Comparison of ENCODE assay signal across 3 cellular contexts in genomic region chr7:98301693-98302470, GRCh38.
TF ChIP-seq lines count a peak whose summit lies in the region.

No MANE protein-coding gene starts in this region.

TF ChIP-seq in A549, 52 proteins besides CTCF, POLR2A, EP300 and RAD21:
- TF ChIP-seq MAFK (IDR thresholded peaks at IDR 0.05; ENCODE audit: partially characterized antibody) (peak; percentile 75), BCL3 (IDR thresholded peaks at IDR 0.05) (no peak), ZNF302 (CRISPR knock-in tag; IDR thresholded peaks at IDR 0.05) (no peak), CEBPB (IDR thresholded peaks at IDR 0.05) (no peak), BHLHE40 (IDR thresholded peaks at IDR 0.05; ENCODE audit: low read depth, low read length) (no peak), JUN (IDR thresholded peaks at IDR 0.05) (no peak), ELK1 (IDR thresholded peaks at IDR 0.05; ENCODE audit: low read depth, low read length) (no peak), PHF8 (IDR thresholded peaks at IDR 0.05; ENCODE audit: borderline replicate concordance, low read depth) (no peak), TP53 (CRISPR knock-in tag; IDR thresholded peaks at IDR 0.05) (no peak)

TF ChIP-seq in GM23338, 12 proteins besides CTCF, POLR2A, EP300 and RAD21 (continues in another document):
- no peak for TF ChIP-seq EZH2 (IDR thresholded peaks at IDR 0.05; ENCODE audit: low read depth, unreplicated experiment)
- TF ChIP-seq ETS1 (IDR thresholded peaks at IDR 0.05): no peak
- no peak for TF ChIP-seq POLR2AphosphoS5 (IDR thresholded peaks at IDR 0.05; ENCODE audit: low read depth)
- TF ChIP-seq STAT1 (IDR thresholded peaks at IDR 0.05; ENCODE audit: unreplicated experiment): no peak
- TF ChIP-seq NANOG (IDR thresholded peaks at IDR 0.05; ENCODE audit: borderline replicate concordance): no peak
- TF ChIP-seq CREB1 (CRISPR knock-in tag; IDR thresholded peaks at IDR 0.05; ENCODE audit: low read depth): no peak
- no peak for TF ChIP-seq JUNB (IDR thresholded peaks at IDR 0.05; ENCODE audit: unreplicated experiment)
- TF ChIP-seq ZNF462 (CRISPR knock-in tag; IDR thresholded peaks at IDR 0.05): no peak
- no peak for TF ChIP-seq REST (IDR thresholded peaks at IDR 0.05; ENCODE audit: unreplicated experiment)
- no peak for TF ChIP-seq ZNF114 (CRISPR knock-in tag; IDR thresholded peaks at IDR 0.05)

TF ChIP-seq in H1, 55 proteins besides CTCF, POLR2A, EP300 and RAD21:
- no peak for TF ChIP-seq ATF2 (IDR thresholded peaks at IDR 0.05; ENCODE audit: low read length)
- TF ChIP-seq PHF8 (conservative IDR thresholded peaks at IDR 0.05; ENCODE audit: low read depth, low read length): no peak
- TF ChIP-seq POLR2AphosphoS5 (IDR thresholded peaks at IDR 0.05; ENCODE audit: low read depth, low read length): no peak
- TF ChIP-seq SUZ12 (IDR thresholded peaks at IDR 0.05; ENCODE audit: low read length): no peak
